Comparison of ENCODE assay signal across 26 cellular contexts in genomic region chr20:48862279-48862678, GRCh38.
"Had no signal": no experiment of that assay in that cellular context is flagged by ENCODE, and none has a peak within 500 bp of the region (broad histone marks: within the 10 kb centered on the region; RNA-seq: fewer than 3 reads in every experiment).

No MANE protein-coding gene starts in this region.

- H3K36me3 ChIP-seq: colonic mucosa, left ventricle myocardium inferior, prostate gland, spleen, transverse colon had no signal

- H3K27ac Mint-ChIP-seq: endodermal cell; nephron; stimulated activated naive CD8-positive, alpha-beta T cell treated with anti-CD3 and anti-CD28 coated beads, Interleukin-15, Interleukin-2, amounts not matched to agents 100 ng/mL and 50 ng/mL, for 24 hours had no signal

- H3K4me3 Mint-ChIP-seq: endodermal cell; nephron; stimulated activated memory B cell treated with anti-CD40 and anti-IgM and Interleukin-4, amounts not matched to agents 10 μg/mL and 1 μg/mL and 100 μg/mL, for 72 hours; stimulated activated naive CD8-positive, alpha-beta T cell treated with anti-CD3 and anti-CD28 coated beads, Interleukin-15, Interleukin-2, amounts not matched to agents 100 ng/mL and 50 ng/mL, for 24 hours had no signal

- H3K4me3 ChIP-seq: colonic mucosa, left ventricle myocardium inferior, lung, prostate gland, spleen, testis, transverse colon had no signal

- DNase-seq: colonic mucosa; dermis blood vessel endothelial cell; effector CD4-positive, alpha-beta T cell; endodermal cell; erythroblast; foreskin keratinocyte; kidney; left cardiac atrium; left ventricle myocardium inferior; mesendoderm; naive B cell; occipital lobe; spleen; stimulated activated CD4-positive, alpha-beta T cell treated with anti-CD3 and anti-CD28 coated beads, Interleukin-15, amount 100 ng/mL, for 24 hours; stimulated activated CD4-positive, alpha-beta T cell treated with anti-CD3 and anti-CD28 coated beads, Interleukin-1b, Interleukin-23, amount 100 ng/mL, for 48 hours; stimulated activated CD4-positive, alpha-beta T cell treated with anti-CD3 and anti-CD28 coated beads, Interleukin-4, amount 100 ng/mL, for 24 hours; testis; transverse colon had no signal

- H3K27me3 Mint-ChIP-seq: naive B cell; stimulated activated memory B cell treated with anti-CD40 and anti-IgM and Interleukin-4, amounts not matched to agents 10 μg/mL and 1 μg/mL and 100 μg/mL, for 72 hours; stimulated activated naive CD8-positive, alpha-beta T cell treated with anti-CD3 and anti-CD28 coated beads, Interleukin-15, Interleukin-2, amounts not matched to agents 100 ng/mL and 50 ng/mL, for 24 hours had no signal

- H3K4me1 Mint-ChIP-seq: nephron had no signal

- H3K27ac ChIP-seq: colonic mucosa, foreskin keratinocyte, left ventricle myocardium inferior, parathyroid adenoma, prostate gland, spleen, transverse colon had no signal

- H3K9ac ChIP-seq: parathyroid adenoma had no signal

- H3K9me3 ChIP-seq: colonic mucosa, left ventricle myocardium inferior, prostate gland, spleen, testis, transverse colon had no signal

- H3K27me3 ChIP-seq: colonic mucosa, spleen, testis, transverse colon had no signal

- H3K36me3 Mint-ChIP-seq: naive B cell; stimulated activated memory B cell treated with anti-CD40 and anti-IgM and Interleukin-4, amounts not matched to agents 10 μg/mL and 1 μg/mL and 100 μg/mL, for 72 hours had no signal

- FAIRE-seq: endothelial cell of umbilical vein, kidney had no signal

- H3K4me1 ChIP-seq: colonic mucosa, foreskin keratinocyte, left ventricle myocardium inferior, parathyroid adenoma, prostate gland, transverse colon had no signal

- H3K9me3 Mint-ChIP-seq: endodermal cell; naive B cell; nephron; stimulated activated memory B cell treated with anti-CD40 and anti-IgM and Interleukin-4, amounts not matched to agents 10 μg/mL and 1 μg/mL and 100 μg/mL, for 72 hours; stimulated activated naive CD8-positive, alpha-beta T cell treated with anti-CD3 and anti-CD28 coated beads, Interleukin-15, Interleukin-2, amounts not matched to agents 100 ng/mL and 50 ng/mL, for 24 hours had no signal

- H3K79me2 ChIP-seq: parathyroid adenoma had no signal

- H2AFZ ChIP-seq: parathyroid adenoma had no signal

- ATAC-seq: foreskin keratinocyte; left cardiac atrium; sciatic nerve; stimulated activated memory B cell treated with anti-CD40 and anti-IgM and Interleukin-4, amounts not matched to agents 10 μg/mL and 1 μg/mL and 100 μg/mL, for 72 hours had no signal
